Comparison of ENCODE assay signal across 2 cellular contexts in the genomic region with DNA sequence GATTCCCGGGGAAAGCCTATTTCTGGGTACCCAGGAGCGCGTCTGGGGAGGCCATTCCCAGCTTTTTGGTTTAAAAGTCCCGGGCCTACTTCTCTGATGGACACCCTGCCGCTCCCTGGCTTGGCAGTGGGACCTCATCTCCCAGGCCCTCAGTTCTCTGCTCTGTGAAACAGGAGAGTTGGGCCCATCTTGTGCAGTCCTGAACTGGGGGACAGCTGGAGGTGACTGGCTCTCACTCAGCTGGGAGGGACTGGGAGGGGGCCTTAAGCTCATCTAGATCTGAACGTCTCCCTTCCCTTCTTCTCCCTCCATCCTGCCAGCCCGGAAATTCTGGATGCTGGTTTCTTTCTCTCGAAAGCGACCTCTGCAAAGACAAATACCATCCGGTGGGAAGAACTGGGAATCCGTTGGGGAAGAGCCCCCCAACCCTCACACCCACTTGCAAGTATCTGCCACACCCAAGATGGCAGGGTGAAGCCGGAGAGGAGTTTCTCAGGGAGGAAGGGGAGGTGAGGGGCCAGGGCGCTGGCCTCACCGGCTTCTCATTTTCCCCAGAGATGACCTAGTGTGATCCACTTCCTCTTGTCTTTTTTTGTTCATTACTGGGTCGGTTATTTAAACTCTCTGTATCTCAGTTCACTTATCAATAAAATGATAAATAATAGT.
TF ChIP-seq lines count a peak whose summit lies in the region.

No MANE protein-coding gene starts in this region.

TF ChIP-seq in A549, 52 proteins besides CTCF, POLR2A, EP300 and RAD21:
- TF ChIP-seq, protein P1, sequence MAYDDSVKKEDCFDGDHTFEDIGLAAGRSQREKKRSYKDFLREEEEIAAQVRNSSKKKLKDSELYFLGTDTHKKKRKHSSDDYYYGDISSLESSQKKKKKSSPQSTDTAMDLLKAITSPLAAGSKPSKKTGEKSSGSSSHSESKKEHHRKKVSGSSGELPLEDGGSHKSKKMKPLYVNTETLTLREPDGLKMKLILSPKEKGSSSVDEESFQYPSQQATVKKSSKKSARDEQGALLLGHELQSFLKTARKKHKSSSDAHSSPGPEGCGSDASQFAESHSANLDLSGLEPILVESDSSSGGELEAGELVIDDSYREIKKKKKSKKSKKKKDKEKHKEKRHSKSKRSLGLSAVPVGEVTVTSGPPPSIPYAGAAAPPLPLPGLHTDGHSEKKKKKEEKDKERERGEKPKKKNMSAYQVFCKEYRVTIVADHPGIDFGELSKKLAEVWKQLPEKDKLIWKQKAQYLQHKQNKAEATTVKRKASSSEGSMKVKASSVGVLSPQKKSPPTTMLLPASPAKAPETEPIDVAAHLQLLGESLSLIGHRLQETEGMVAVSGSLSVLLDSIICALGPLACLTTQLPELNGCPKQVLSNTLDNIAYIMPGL (CRISPR knock-in tag; IDR thresholded peaks at IDR 0.05; ENCODE audit: borderline replicate concordance): no peak

TF ChIP-seq in HCT116, 20 proteins besides CTCF, POLR2A, EP300 and RAD21 (continued from another document):
- no peak for TF ChIP-seq POLR2AphosphoS5 (IDR thresholded peaks at IDR 0.05; ENCODE audit: low read depth, low read length)
